In genomic region chr16:260326-260725, GRCh38 we compare ENCODE assay signal across 1 cellular context.
TF ChIP-seq lines count a peak whose summit lies in the region.

No MANE protein-coding gene starts in this region.

TF ChIP-seq in H1, 55 proteins besides CTCF, POLR2A, EP300 and RAD21:
- TF ChIP-seq RXRA (IDR thresholded peaks at IDR 0.05; ENCODE audit: insufficient read depth, low read depth, low read length), result no peak
- no peak for TF ChIP-seq ATF3 (IDR thresholded peaks at IDR 0.05; ENCODE audit: insufficient read depth, low read depth, low read length)
- no peak for TF ChIP-seq SAP30 (IDR thresholded peaks at IDR 0.05; ENCODE audit: insufficient read depth, insufficient replicate concordance, low read length)
- TF ChIP-seq USF2 (IDR thresholded peaks at IDR 0.05; ENCODE audit: low read length), result no peak
- TF ChIP-seq RFX5 (IDR thresholded peaks at IDR 0.05; ENCODE audit: borderline replicate concordance, low read depth, low read length), result no peak
- TF ChIP-seq E2F6 (IDR thresholded peaks at IDR 0.05), result no peak
- no peak for TF ChIP-seq TAF7 (optimal IDR thresholded peaks at IDR 0.05; ENCODE audit: borderline replicate concordance, low read depth, low read length)
TF ChIP-seq in H1: peak in this region for 0.
